Comparison of ENCODE assay signal across 8 cellular contexts in genomic region chr5:123036391-123037103, GRCh38. TPM values are rescaled to one million over a fixed set of nuclear protein-coding genes. Genes with fewer than 3 reads are reported as not detected.
DNase-seq lines count a peak whose midpoint lies in the region; ATAC-seq and TF ChIP-seq lines count a peak whose summit lies in the region.

Gene PPIC, minus strand, starts transcription at chr5:123036725. Its CDS starts 100 bp downstream, at chr5:123036625.

- ATAC-seq in HG02678 (IDR thresholded peaks at IDR 0.05; ENCODE audit: unreplicated experiment) (peak; percentile 58), omental fat pad (ENCODE audit: low FRiP score) (peak; percentile 90)

- H3K4me3 ChIP-seq in cardiac muscle cell = peak within 1 kb of the TSS; percentile 94

- peak within 1 kb of the TSS; percentile 78 for H3K27ac ChIP-seq in cardiac muscle cell

- TF ChIP-seq CTCF in GM10266 (IDR thresholded peaks at IDR 0.05; ENCODE audit: control insufficient read depth, insufficient read depth, low read depth, missing control alignments) (no peak), cardiac muscle cell (IDR thresholded peaks at IDR 0.05; ENCODE audit: low read depth, low read length) (no peak), omental fat pad (IDR thresholded peaks at IDR 0.05) (no peak)

- H3K27me3 ChIP-seq in cardiac muscle cell = peaks cover 4% of the 10 kb centered on the region

- no peaks in the 10 kb centered on the region for H3K36me3 ChIP-seq in cardiac muscle cell

- peaks cover 4% of the 10 kb centered on the region for H3K4me1 ChIP-seq in cardiac muscle cell (ENCODE audit: low read depth)

- DNase-seq in AG08395 (ENCODE audit: low spot score) (peak; percentile 98), GM10266 (ENCODE audit: extremely low spot score) (peak; percentile 63), NCI-H446 (lab: John Stamatoyannopoulos, UW) (peak; percentile 47 to 78), amniotic stem cell (lab: John Stamatoyannopoulos, UW) (peak; percentile 70), cardiac muscle cell (ENCODE audit: low read depth in 1 of 2, low spot score in 1 of 2) (peak; percentile 88 to 89), omental fat pad (ENCODE audit: low spot score) (peak; percentile 65), NCI-H2107 treated with DMSO at 0.1 percent for 48 hours (lab: John Stamatoyannopoulos, UW; ENCODE audit: unreplicated experiment) (no peak)

- no peaks in the 10 kb centered on the region for H3K9me3 ChIP-seq in cardiac muscle cell (ENCODE audit: low read depth)

RNA-seq across cellular contexts. Expression of gene PPIC, which starts in this region (rescaled TPM):
- total RNA-seq in cardiac muscle cell (110 and 118 TPM in 2 replicates), omental fat pad (10 to 100 TPM in 3 of 4 donors, 1 to 10 TPM in 1; 9.0 to 48.7 (median 22.6) TPM)
- 276 and 293 TPM in 2 replicates for polyA plus RNA-seq in cardiac muscle cell
